In genomic region chr1:116375165-116375883, GRCh38 we compare ENCODE assay signal across 8 cellular contexts. TPM values are rescaled to one million over a fixed set of nuclear protein-coding genes. Genes with fewer than 3 reads are reported as not detected.
A peak's percentile ranks its signal among the peaks of the same experiment; 100 is the strongest.
DNase-seq lines count a peak whose midpoint lies in the region; ATAC-seq and TF ChIP-seq lines count a peak whose summit lies in the region.

No MANE protein-coding gene starts in this region.

- H3K9me3 Mint-ChIP-seq in central memory CD8-positive, alpha-beta T cell, result no peaks in the 10 kb centered on the region

- H3K4me1 ChIP-seq in BLaER1 (peaks cover 45% of the 10 kb centered on the region), mucosa of rectum (ENCODE audit: control insufficient read depth in 2 of 2, insufficient read depth in 2 of 2, low read length in 2 of 2) (peaks cover 46 to 49% of the 10 kb centered on the region in 2 donors)

- H3K4me1 Mint-ChIP-seq in central memory CD8-positive, alpha-beta T cell, result peaks cover 62% of the 10 kb centered on the region

- no peaks in the 10 kb centered on the region for H3K9me3 ChIP-seq in BLaER1
- H3K9me3 ChIP-seq in mucosa of rectum (ENCODE audit: control insufficient read depth in 2 of 2, low read length in 2 of 2), result no peaks in the 10 kb centered on the region

- in situ Hi-C loops in GM13976 (cut with MboI; ENCODE audit: low sequenced_read_pairs, unreplicated experiment), result no loop called here

- H3K9ac ChIP-seq in BLaER1 (peak overlapping the region; percentile 92), mucosa of rectum (ENCODE audit: low read depth in 1 of 2, low read length in 2 of 2) (peak overlapping the region; percentile 58 to 93)

- H3K36me3 ChIP-seq in BLaER1 (peaks cover 19% of the 10 kb centered on the region; the same call in 1 of the 2 replicates), mucosa of rectum (ENCODE audit: control insufficient read depth in 2 of 2, insufficient read depth in 2 of 2, low read length in 2 of 2) (peaks cover 0 to 13% of the 10 kb centered on the region in 2 donors)

- no peaks in the 10 kb centered on the region for H3K27me3 Mint-ChIP-seq in central memory CD8-positive, alpha-beta T cell

- peak overlapping the region; percentile 99 for H3K4me2 ChIP-seq in BLaER1

- peak overlapping the region; percentile 93 for H3K4me3 Mint-ChIP-seq in central memory CD8-positive, alpha-beta T cell

- peaks cover 66% of the 10 kb centered on the region for H4K20me1 ChIP-seq in BLaER1

- ATAC-seq in central memory CD8-positive, alpha-beta T cell (replicated peaks; ENCODE audit: extremely low read depth, poor library complexity, severe bottlenecking), result no peak
- ATAC-seq in GM19351 (IDR thresholded peaks at IDR 0.05; ENCODE audit: unreplicated experiment), result no peak

- H3K36me3 Mint-ChIP-seq in central memory CD8-positive, alpha-beta T cell (ENCODE audit: insufficient read depth), result peaks cover 35% of the 10 kb centered on the region

- H3K27me3 ChIP-seq in BLaER1, result 0 out of 2 replicates have a peak, but pooled peaks cover 5% of the 10 kb centered on the region
- H3K27me3 ChIP-seq in mucosa of rectum (ENCODE audit: control insufficient read depth in 2 of 2, insufficient read depth in 2 of 2, low read length in 2 of 2), result no peaks in the 10 kb centered on the region

- peak; percentile 42 for DNase-seq in LHCN-M2 (ENCODE audit: low read depth)
- no peak for DNase-seq in central memory CD8-positive, alpha-beta T cell (ENCODE audit: low spot score in 2 of 2)
- DNase-seq in NCI-H1092 (lab: John Stamatoyannopoulos, UW), result no peak
- DNase-seq in activated effector memory CD4-positive, alpha-beta T cell treated with anti-CD3 and anti-CD28 coated beads, Interleukin-2, amount 50 U/mL, for 16 hours, result no peak
- no peak for DNase-seq in GM13976 (ENCODE audit: low spot score)

- peak overlapping the region; percentile 98 for H3K27ac Mint-ChIP-seq in central memory CD8-positive, alpha-beta T cell (ENCODE audit: low read depth)

- H3K4me3 ChIP-seq in BLaER1 (peak overlapping the region; percentile 92), mucosa of rectum (ENCODE audit: low read length in 2 of 2) (peak overlapping the region; percentile 82 to 83)

- no peak overlapping the region for H3K27ac ChIP-seq in BLaER1
- H3K27ac ChIP-seq in mucosa of rectum (ENCODE audit: low read depth in 2 of 2, low read length in 2 of 2), result peak overlapping the region; percentile 92 to 93

- TF ChIP-seq CTCF in GM13976 (IDR thresholded peaks at IDR 0.05; ENCODE audit: borderline replicate concordance, control extremely low read depth, extremely low read depth, insufficient read depth, missing control alignments), result no peak

RNA-seq across cellular contexts. Expression of gene ATP1A1, which starts 2.3 kb away (rescaled TPM):
- total RNA-seq in LHCN-M2 (2014; rRNA removed), result 74.6 and 83.9 TPM in 2 replicates
- polyA plus RNA-seq in LHCN-M2 (2012), result 128 TPM
